9 cellular contexts compared by ENCODE assay signal in the genomic region with DNA sequence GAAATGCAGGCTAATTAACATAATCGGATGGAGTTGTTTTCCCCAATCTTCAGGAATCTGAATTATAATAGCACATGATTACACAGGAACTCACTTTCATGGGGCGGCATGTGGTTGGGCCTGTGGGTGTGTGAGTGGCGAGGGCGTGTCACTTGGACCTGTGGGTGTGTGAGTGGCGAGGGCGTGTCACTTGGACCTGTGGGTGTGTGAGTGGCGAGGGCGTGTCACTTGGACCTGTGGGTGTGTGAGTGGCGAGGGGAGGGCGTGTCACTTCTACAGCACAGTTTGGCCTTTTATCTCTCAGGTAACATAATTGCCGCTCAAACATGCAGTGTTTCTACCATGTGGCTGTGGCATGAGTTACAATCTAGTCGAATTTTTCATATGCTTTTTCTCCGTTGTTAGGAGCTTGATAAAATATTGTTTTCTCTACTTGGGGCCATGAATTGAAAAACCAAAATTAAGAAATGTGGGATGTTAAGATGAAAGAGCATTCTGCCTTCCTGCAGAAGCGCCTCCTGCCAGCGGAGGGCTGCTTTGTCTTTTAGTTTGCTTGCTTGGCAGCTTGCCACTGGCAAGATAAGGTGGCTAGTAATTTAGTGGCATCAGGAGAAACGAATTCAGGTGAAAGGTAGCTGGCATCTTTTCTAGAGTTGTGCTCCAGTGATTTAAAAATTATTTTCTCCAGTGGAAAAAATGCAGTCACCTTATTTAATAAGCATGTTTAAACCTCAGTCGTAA. TPM values are rescaled to one million over a fixed set of nuclear protein-coding genes. Genes with fewer than 3 reads are reported as not detected.
DNase-seq lines count a peak whose midpoint lies in the region; ATAC-seq and TF ChIP-seq lines count a peak whose summit lies in the region.
"Had no signal": no experiment of that assay in that cellular context is flagged by ENCODE, and none has a peak within 500 bp of the region (broad histone marks: within the 10 kb centered on the region; RNA-seq: fewer than 3 reads in every experiment).

No MANE protein-coding gene starts in this region.

- H3K79me1 ChIP-seq in trophoblast cell (ENCODE audit: low read length) = peaks cover 6% of the 10 kb centered on the region
- peaks cover 8% of the 10 kb centered on the region for H3K79me1 ChIP-seq in mesenchymal stem cell (replicated peaks; ENCODE audit: low read length, poor library complexity, severe bottlenecking)

- peaks cover 13% of the 10 kb centered on the region; the same call in 1 of the 2 replicates for H4K20me1 ChIP-seq in OCI-LY7 (ENCODE audit: insufficient read depth, low read length)

- H3K79me2 ChIP-seq in OCI-LY7 (ENCODE audit: insufficient read depth, low read depth, low read length) = peaks cover 69% of the 10 kb centered on the region
- peaks cover 7% of the 10 kb centered on the region for H3K79me2 ChIP-seq in trophoblast cell (ENCODE audit: control insufficient read depth, insufficient read depth, low read length, poor library complexity)

- H4K8ac ChIP-seq in trophoblast cell (ENCODE audit: low read depth, low read length) = no peak overlapping the region
- no peak overlapping the region for H4K8ac ChIP-seq in mesenchymal stem cell (ENCODE audit: low read length)

- H3K27me3 ChIP-seq in trophoblast cell (ENCODE audit: insufficient read depth, low read length) (no peaks in the 10 kb centered on the region), mesenchymal stem cell (ENCODE audit: control insufficient read depth in 1 of 2, insufficient read depth in 1 of 2, low read length in 2 of 2) (no peaks in the 10 kb centered on the region)

- H3K27ac ChIP-seq in OCI-LY7 (ENCODE audit: low read depth, low read length, poor library complexity, severe bottlenecking) (no peak overlapping the region), trophoblast cell (ENCODE audit: low read depth, low read length) (no peak overlapping the region), mesenchymal stem cell (ENCODE audit: low read length, poor library complexity, severe bottlenecking) (no peak overlapping the region)

- H3K23ac ChIP-seq in trophoblast cell (ENCODE audit: low read length) (no peak overlapping the region), mesenchymal stem cell (ENCODE audit: low read length in 2 of 2) (no peak overlapping the region)

- peaks cover 64% of the 10 kb centered on the region for H3K36me3 ChIP-seq in OCI-LY7 (ENCODE audit: insufficient read depth, low read length)
- peaks cover 4 to 14% of the 10 kb centered on the region in 2 experiments for H3K36me3 ChIP-seq in trophoblast cell (ENCODE audit: control insufficient read depth in 1 of 2, insufficient read depth in 2 of 2, low read length in 2 of 2)
- H3K36me3 ChIP-seq in mesenchymal stem cell (ENCODE audit: control insufficient read depth in 1 of 2, insufficient read depth in 2 of 2, low read depth in 1 of 2, low read length in 2 of 2) = peaks cover 14 to 25% of the 10 kb centered on the region in 2 experiments

- H2AFZ ChIP-seq in OCI-LY7 (ENCODE audit: low read length) = no peak overlapping the region
- no peak overlapping the region for H2AFZ ChIP-seq in trophoblast cell (ENCODE audit: insufficient read depth, low read length, poor library complexity)
- H2AFZ ChIP-seq in mesenchymal stem cell (ENCODE audit: low read depth, low read length) = no peak overlapping the region

- BruUV-seq in OCI-LY7 (replicated peaks; lab: Mats Ljungman, UMichigan) = no TSS peak

- H3K4me1 ChIP-seq in OCI-LY7 (ENCODE audit: insufficient read depth, low read length, poor library complexity, severe bottlenecking) = peaks cover 32% of the 10 kb centered on the region
- H3K4me1 ChIP-seq in trophoblast cell (ENCODE audit: control insufficient read depth in 1 of 2, insufficient read depth in 2 of 2, low read length in 2 of 2) = peaks cover 5 to 8% of the 10 kb centered on the region in 2 experiments
- H3K4me1 ChIP-seq in mesenchymal stem cell (ENCODE audit: control insufficient read depth, insufficient read depth, low read depth, low read length) = peaks cover 24% of the 10 kb centered on the region

- POLR2A ChIA-PET in OCI-LY7 (lab: Charles Lee) = interaction anchor here (0.5 to 0.7 kb wide), 2 partner anchors 129 to 335 kb away, joined by 3 to 5 read pairs; no protein-coding TSS in a partner anchor

- H4K12ac ChIP-seq in trophoblast cell (ENCODE audit: low read depth, low read length) = no peak overlapping the region

- H2BK15ac ChIP-seq in mesenchymal stem cell (ENCODE audit: low read depth, poor library complexity, severe bottlenecking) = no peak overlapping the region

- H4K91ac ChIP-seq in trophoblast cell (ENCODE audit: low read depth, low read length) = no peak overlapping the region
- no peak overlapping the region for H4K91ac ChIP-seq in mesenchymal stem cell (ENCODE audit: low read length)

- WGBS in trophoblast cell (ENCODE audit: extremely low coverage, insufficient coverage, insufficient read length) = no CpG with 5 or more reads among the region's 17 CpGs
- 95% methylated on average over 11 of the region's 17 CpGs for WGBS in mesenchymal stem cell

- H3K4me2 ChIP-seq in OCI-LY7 (ENCODE audit: low read length) (no peak overlapping the region), trophoblast cell (ENCODE audit: low read length) (no peak overlapping the region), mesenchymal stem cell (ENCODE audit: low read length, poor library complexity, severe bottlenecking) (no peak overlapping the region)

- no peak for ATAC-seq in GM21786 (IDR thresholded peaks at IDR 0.05; ENCODE audit: unreplicated experiment)

- no peak overlapping the region for H3K14ac ChIP-seq in trophoblast cell (ENCODE audit: low read length)
- H3K14ac ChIP-seq in mesenchymal stem cell (ENCODE audit: low read length in 2 of 2) = no peak overlapping the region

- no peak overlapping the region for H2BK120ac ChIP-seq in trophoblast cell (ENCODE audit: insufficient read depth, low read length, poor library complexity)
- H2BK120ac ChIP-seq in mesenchymal stem cell (ENCODE audit: low read depth, low read length) = no peak overlapping the region

- H2BK12ac ChIP-seq in trophoblast cell (ENCODE audit: low read length) = no peak overlapping the region
- no peak overlapping the region for H2BK12ac ChIP-seq in mesenchymal stem cell (ENCODE audit: low read length in 2 of 2)

- TF ChIP-seq CTCF in OCI-LY7 (conservative IDR thresholded peaks at IDR 0.05; ENCODE audit: low read length) (peak; percentile 24; the same call in 1 of the 2 replicates), astrocyte of the cerebellum (IDR thresholded peaks at IDR 0.05; ENCODE audit: low read depth, low read length, missing control alignments) (peak; percentile 19)

- no peaks in the 10 kb centered on the region for H3K9me2 ChIP-seq in OCI-LY7 (ENCODE audit: insufficient read depth, low read length)

- DNase-seq in DMS53 (lab: John Stamatoyannopoulos, UW) (peak; percentile 75), DMS53 treated with DMSO at 0.1 percent for 48 hours (lab: John Stamatoyannopoulos, UW; ENCODE audit: unreplicated experiment) (no peak), OCI-LY7 (ENCODE audit: low spot score) (no peak), astrocyte of the cerebellum (ENCODE audit: low read depth) (no peak), trophoblast cell (no peak), mesenchymal stem cell (no peak), retina (no peak)
- DNase-seq: 8988T had no signal

- no peak overlapping the region for H3K4me3 ChIP-seq in OCI-LY7 (ENCODE audit: low read depth, low read length, poor library complexity, severe bottlenecking)
- H3K4me3 ChIP-seq in astrocyte of the cerebellum (ENCODE audit: low read depth, low read length) = no peak overlapping the region
- H3K4me3 ChIP-seq in trophoblast cell (ENCODE audit: low read depth, low read length) = no peak overlapping the region
- no peak overlapping the region for H3K4me3 ChIP-seq in mesenchymal stem cell (ENCODE audit: insufficient read depth in 1 of 2, low read depth in 1 of 2, low read length in 2 of 2)

- intact Hi-C loops in OCI-LY7 (cut with micrococcal nuclease; ENCODE audit: unreplicated experiment) = loop anchor here (5.0 kb wide), 1 partner anchor 236 kb away; no protein-coding TSS in a partner anchor

- H3K9ac ChIP-seq in trophoblast cell (ENCODE audit: low read length) (no peak overlapping the region), mesenchymal stem cell (ENCODE audit: low read length) (no peak overlapping the region)

- H2BK5ac ChIP-seq in trophoblast cell (ENCODE audit: low read depth, low read length, poor library complexity) = no peak overlapping the region
- no peak overlapping the region for H2BK5ac ChIP-seq in mesenchymal stem cell (ENCODE audit: low read depth, low read length, poor library complexity, severe bottlenecking)

- H3K9me3 ChIP-seq in OCI-LY7 (ENCODE audit: low read length) (no peaks in the 10 kb centered on the region), trophoblast cell (ENCODE audit: insufficient read depth, low read depth, low read length) (no peaks in the 10 kb centered on the region), mesenchymal stem cell (ENCODE audit: control insufficient read depth, low read length) (no peaks in the 10 kb centered on the region)

- no peak overlapping the region for H3K18ac ChIP-seq in trophoblast cell (ENCODE audit: low read length)
- H3K18ac ChIP-seq in mesenchymal stem cell (ENCODE audit: low read depth in 1 of 2, low read length in 2 of 2) = no peak overlapping the region

- H3K4ac ChIP-seq in trophoblast cell (ENCODE audit: low read depth, low read length) (peak overlapping the region; percentile 56), mesenchymal stem cell (ENCODE audit: low read depth in 1 of 2, low read length in 2 of 2) (no peak overlapping the region)

- H2AK5ac ChIP-seq in trophoblast cell (ENCODE audit: low read length) (no peak overlapping the region), mesenchymal stem cell (ENCODE audit: low read length, severe bottlenecking) (no peak overlapping the region)

- in situ Hi-C loops in astrocyte of the cerebellum (cut with HindIII; ENCODE audit: low sequenced_read_pairs) = loop anchor here (25.0 kb wide), 1 partner anchor 224 kb away; the partner anchor contains the start of gene MEAK7

- CTCF ChIA-PET in OCI-LY7 (lab: Charles Lee; ENCODE audit: unreplicated experiment) = no interaction called here

RNA-seq across cellular contexts. Expression of gene USP10, which starts 36.2 kb away (rescaled TPM):
- total RNA-seq in OCI-LY7 (2014; rRNA removed; shearing (Covaris generic)) = 65.9 and 69.8 TPM in 2 replicates
- total RNA-seq in OCI-LY7 (2022) = 134 and 135 TPM in 2 replicates
- polyA plus RNA-seq in trophoblast cell (2013) = 86.2 and 87.9 TPM in 2 replicates
- 51.6 TPM for polyA plus RNA-seq in mesenchymal stem cell (2013, experiment 1 of 2)
- polyA plus RNA-seq in mesenchymal stem cell (2013, experiment 2 of 2) = 51.4 TPM
